ENCODE assay signal across 29 cellular contexts in genomic region chr18:79493801-79494211, GRCh38.
DNase-seq lines count a peak whose midpoint lies in the region; ATAC-seq and TF ChIP-seq lines count a peak whose summit lies in the region.
"Had no signal": no experiment of that assay in that cellular context is flagged by ENCODE, and none has a peak within 500 bp of the region (broad histone marks: within the 10 kb centered on the region; RNA-seq: fewer than 3 reads in every experiment).

No MANE protein-coding gene starts in this region.

- H4K20me1 ChIP-seq in BLaER1, result 0 out of 2 replicates have a peak, but pooled peaks cover 4% of the 10 kb centered on the region

- no peak overlapping the region for H3K4me3 Mint-ChIP-seq in activated CD8-positive, alpha-beta T cell treated with anti-CD3 and anti-CD28 coated beads for 36 hours
- H3K4me3 Mint-ChIP-seq in activated CD8-positive, alpha-beta T cell treated with anti-CD3 and anti-CD28 coated beads, Interleukin-2, amount 10 ng/mL, durations not matched to agents 7 days and 5 days, result no peak overlapping the region
- no peak overlapping the region for H3K4me3 Mint-ChIP-seq in osteocyte (ENCODE audit: unreplicated experiment)
- H3K4me3 Mint-ChIP-seq: CD4-positive, CD25-positive, alpha-beta regulatory T cell; GM23338; HFFc6 had no signal

- H3K4me1 Mint-ChIP-seq in activated CD8-positive, alpha-beta T cell treated with anti-CD3 and anti-CD28 coated beads for 36 hours (ENCODE audit: low read depth), result peaks cover 20% of the 10 kb centered on the region
- H3K4me1 Mint-ChIP-seq in activated CD8-positive, alpha-beta T cell treated with anti-CD3 and anti-CD28 coated beads, Interleukin-2, amount 10 ng/mL, durations not matched to agents 7 days and 5 days (ENCODE audit: low read depth), result peaks cover 17% of the 10 kb centered on the region
- peaks cover 36% of the 10 kb centered on the region for H3K4me1 Mint-ChIP-seq in osteocyte (ENCODE audit: unreplicated experiment)
- H3K4me1 Mint-ChIP-seq: GM23338 had no signal

- H3K27ac Mint-ChIP-seq in activated CD8-positive, alpha-beta T cell treated with anti-CD3 and anti-CD28 coated beads for 36 hours, result no peak overlapping the region
- H3K27ac Mint-ChIP-seq in activated CD8-positive, alpha-beta T cell treated with anti-CD3 and anti-CD28 coated beads, Interleukin-2, amount 10 ng/mL, durations not matched to agents 7 days and 5 days, result no peak overlapping the region
- H3K27ac Mint-ChIP-seq in osteocyte (ENCODE audit: unreplicated experiment), result no peak overlapping the region
- H3K27ac Mint-ChIP-seq: CD4-positive, CD25-positive, alpha-beta regulatory T cell; GM23338; HFFc6 had no signal

- peak overlapping the region; percentile 35; the same call in 1 of the 2 replicates for H3K27ac ChIP-seq in BLaER1
- H3K27ac ChIP-seq: 22Rv1, brain microvascular endothelial cell, hepatocyte, neutrophil, psoas muscle, SJSA1, suprapubic skin, WERI-Rb-1 had no signal

- intact Hi-C loops in activated CD8-positive, alpha-beta T cell treated with anti-CD3 and anti-CD28 coated beads for 36 hours (cut with micrococcal nuclease), result no loop called here
- intact Hi-C loops in left ventricle myocardium superior (cut with micrococcal nuclease), result no loop called here

- peaks cover 9% of the 10 kb centered on the region for H3K9me3 Mint-ChIP-seq in activated CD8-positive, alpha-beta T cell treated with anti-CD3 and anti-CD28 coated beads for 36 hours
- H3K9me3 Mint-ChIP-seq in activated CD8-positive, alpha-beta T cell treated with anti-CD3 and anti-CD28 coated beads, Interleukin-2, amount 10 ng/mL, durations not matched to agents 7 days and 5 days (ENCODE audit: insufficient read depth), result peaks cover 24% of the 10 kb centered on the region
- peaks cover 11% of the 10 kb centered on the region for H3K9me3 Mint-ChIP-seq in osteocyte (ENCODE audit: unreplicated experiment)

- POLR2A ChIA-PET in activated CD8-positive, alpha-beta T cell treated with anti-CD3 and anti-CD28 coated beads for 36 hours (lab: Charles Lee), result no interaction called here
- POLR2A ChIA-PET in activated CD8-positive, alpha-beta T cell treated with anti-CD3 and anti-CD28 coated beads, Interleukin-2, amount 10 ng/mL, durations not matched to agents 7 days and 5 days (lab: Charles Lee), result no interaction called here

- H3K4me1 ChIP-seq in BLaER1, result peaks cover 92% of the 10 kb centered on the region
- H3K4me1 ChIP-seq: psoas muscle had no signal

- no peak for TF ChIP-seq CTCF in activated CD8-positive, alpha-beta T cell treated with anti-CD3 and anti-CD28 coated beads for 36 hours (IDR thresholded peaks at IDR 0.05)
- no peak for TF ChIP-seq CTCF in osteocyte (IDR thresholded peaks at IDR 0.05)

- peak overlapping the region; percentile 28; the same call in 1 of the 2 replicates for H3K4me2 ChIP-seq in BLaER1
- H3K4me2 ChIP-seq: GM23338, hepatocyte had no signal

- no peak overlapping the region for H3K9ac ChIP-seq in BLaER1

- H3K36me3 ChIP-seq in BLaER1, result peaks cover 42% of the 10 kb centered on the region
- H3K36me3 ChIP-seq: brain microvascular endothelial cell, neutrophil, SJSA1 had no signal

- no peaks in the 10 kb centered on the region for H3K27me3 Mint-ChIP-seq in activated CD8-positive, alpha-beta T cell treated with anti-CD3 and anti-CD28 coated beads for 36 hours
- H3K27me3 Mint-ChIP-seq in activated CD8-positive, alpha-beta T cell treated with anti-CD3 and anti-CD28 coated beads, Interleukin-2, amount 10 ng/mL, durations not matched to agents 7 days and 5 days (ENCODE audit: low read depth), result no peaks in the 10 kb centered on the region
- no peaks in the 10 kb centered on the region for H3K27me3 Mint-ChIP-seq in osteocyte (ENCODE audit: unreplicated experiment)
- H3K27me3 Mint-ChIP-seq: CD4-positive, CD25-positive, alpha-beta regulatory T cell had no signal

- no peaks in the 10 kb centered on the region for H3K27me3 ChIP-seq in BLaER1
- H3K27me3 ChIP-seq: brain microvascular endothelial cell, hepatocyte, neutrophil, SJSA1, suprapubic skin had no signal

- no peak for ATAC-seq in activated CD8-positive, alpha-beta T cell treated with anti-CD3 and anti-CD28 coated beads for 36 hours
- no peak for ATAC-seq in activated CD8-positive, alpha-beta T cell treated with anti-CD3 and anti-CD28 coated beads, Interleukin-2, amount 10 ng/mL, durations not matched to agents 7 days and 5 days
- no peak for ATAC-seq in left ventricle myocardium superior
- no peak for ATAC-seq in HG03139 (IDR thresholded peaks at IDR 0.05; ENCODE audit: unreplicated experiment)
- ATAC-seq in GM21423 (IDR thresholded peaks at IDR 0.05; ENCODE audit: unreplicated experiment), result no peak
- ATAC-seq in GM18498 (IDR thresholded peaks at IDR 0.05; ENCODE audit: unreplicated experiment), result no peak
- ATAC-seq: GM23338, psoas muscle had no signal

- no peak overlapping the region for H3K4me3 ChIP-seq in BLaER1
- H3K4me3 ChIP-seq: GM23338, hepatocyte, psoas muscle, SJSA1, suprapubic skin had no signal

- peaks cover 10% of the 10 kb centered on the region for H3K9me3 ChIP-seq in BLaER1

- DNase-seq in activated CD8-positive, alpha-beta T cell treated with anti-CD3 and anti-CD28 coated beads for 36 hours, result peak; percentile 0
- no peak for DNase-seq in activated CD8-positive, alpha-beta T cell treated with anti-CD3 and anti-CD28 coated beads, Interleukin-2, amount 10 ng/mL, durations not matched to agents 7 days and 5 days
- DNase-seq in left ventricle myocardium superior (peak; percentile 14), osteocyte (ENCODE audit: extremely low spot score, unreplicated experiment) (peak; percentile 78)
- DNase-seq: activated CD4-positive, alpha-beta T cell treated with anti-CD3 and anti-CD28 coated beads for 4 hours; activated T-cell treated with anti-CD3 and anti-CD28 coated beads, Interleukin-2, amount 50 U/mL, for 1 hour; amniotic stem cell; brain microvascular endothelial cell; CD4-positive, CD25-positive, alpha-beta regulatory T cell; DND-41; HFFc6; mesendoderm; NCI-H1092 treated with DMSO at 0.1 percent for 48 hours; NCI-H1694 treated with DMSO at 0.1 percent for 48 hours; NCI-H446 treated with DMSO at 0.1 percent for 48 hours; stimulated activated naive CD4-positive, alpha-beta T cell treated with Interleukin-2 at 50 U/mL for 16 hours; T1000; WERI-Rb-1 had no signal

- CTCF ChIA-PET in activated CD8-positive, alpha-beta T cell treated with anti-CD3 and anti-CD28 coated beads for 36 hours (lab: Charles Lee), result no interaction called here
- CTCF ChIA-PET in activated CD8-positive, alpha-beta T cell treated with anti-CD3 and anti-CD28 coated beads, Interleukin-2, amount 10 ng/mL, durations not matched to agents 7 days and 5 days (lab: Charles Lee), result no interaction called here

- H3K36me3 Mint-ChIP-seq in activated CD8-positive, alpha-beta T cell treated with anti-CD3 and anti-CD28 coated beads for 36 hours (ENCODE audit: low read depth), result peaks cover 52% of the 10 kb centered on the region
- peaks cover 28% of the 10 kb centered on the region for H3K36me3 Mint-ChIP-seq in activated CD8-positive, alpha-beta T cell treated with anti-CD3 and anti-CD28 coated beads, Interleukin-2, amount 10 ng/mL, durations not matched to agents 7 days and 5 days (ENCODE audit: low read depth)
- peaks cover 5% of the 10 kb centered on the region for H3K36me3 Mint-ChIP-seq in osteocyte (ENCODE audit: unreplicated experiment)
